Comparison of ENCODE assay signal across 1 cellular context in the genomic region with DNA sequence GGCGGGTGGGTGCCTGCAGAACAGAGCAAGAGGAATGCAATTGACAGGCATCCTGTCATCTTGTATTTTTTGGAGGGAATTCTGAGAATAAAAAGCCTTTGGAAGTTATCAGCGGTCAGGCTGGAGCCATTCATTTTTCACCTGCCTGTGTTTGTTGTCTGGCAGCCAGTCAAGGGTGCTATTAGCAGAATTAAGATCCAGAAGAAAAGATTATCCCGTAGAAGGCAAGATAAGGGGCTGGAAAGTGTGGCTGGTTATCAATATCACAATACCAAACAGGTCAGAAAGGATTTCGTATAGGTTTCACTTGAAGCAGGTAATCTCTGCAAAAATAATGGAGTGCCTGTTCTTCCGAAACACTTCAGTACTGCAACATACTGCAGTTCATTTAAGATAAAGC.
TF ChIP-seq lines count a peak whose summit lies in the region.

No MANE protein-coding gene starts in this region.

TF ChIP-seq in WTC11, 78 proteins besides CTCF, POLR2A, EP300 and RAD21 (continued from another document):
- TF ChIP-seq, protein P1, sequence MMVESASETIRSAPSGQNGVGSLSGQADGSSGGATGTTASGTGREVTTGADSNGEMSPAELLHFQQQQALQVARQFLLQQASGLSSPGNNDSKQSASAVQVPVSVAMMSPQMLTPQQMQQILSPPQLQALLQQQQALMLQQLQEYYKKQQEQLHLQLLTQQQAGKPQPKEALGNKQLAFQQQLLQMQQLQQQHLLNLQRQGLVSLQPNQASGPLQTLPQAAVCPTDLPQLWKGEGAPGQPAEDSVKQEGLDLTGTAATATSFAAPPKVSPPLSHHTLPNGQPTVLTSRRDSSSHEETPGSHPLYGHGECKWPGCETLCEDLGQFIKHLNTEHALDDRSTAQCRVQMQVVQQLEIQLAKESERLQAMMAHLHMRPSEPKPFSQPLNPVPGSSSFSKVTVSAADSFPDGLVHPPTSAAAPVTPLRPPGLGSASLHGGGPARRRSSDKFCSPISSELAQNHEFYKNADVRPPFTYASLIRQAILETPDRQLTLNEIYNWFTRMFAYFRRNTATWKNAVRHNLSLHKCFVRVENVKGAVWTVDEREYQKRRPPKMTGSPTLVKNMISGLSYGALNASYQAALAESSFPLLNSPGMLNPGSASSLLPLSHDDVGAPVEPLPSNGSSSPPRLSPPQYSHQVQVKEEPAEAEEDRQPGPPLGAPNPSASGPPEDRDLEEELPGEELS (CRISPR knock-in tag; IDR thresholded peaks at IDR 0.05) = no peak
- TF ChIP-seq, protein P2, sequence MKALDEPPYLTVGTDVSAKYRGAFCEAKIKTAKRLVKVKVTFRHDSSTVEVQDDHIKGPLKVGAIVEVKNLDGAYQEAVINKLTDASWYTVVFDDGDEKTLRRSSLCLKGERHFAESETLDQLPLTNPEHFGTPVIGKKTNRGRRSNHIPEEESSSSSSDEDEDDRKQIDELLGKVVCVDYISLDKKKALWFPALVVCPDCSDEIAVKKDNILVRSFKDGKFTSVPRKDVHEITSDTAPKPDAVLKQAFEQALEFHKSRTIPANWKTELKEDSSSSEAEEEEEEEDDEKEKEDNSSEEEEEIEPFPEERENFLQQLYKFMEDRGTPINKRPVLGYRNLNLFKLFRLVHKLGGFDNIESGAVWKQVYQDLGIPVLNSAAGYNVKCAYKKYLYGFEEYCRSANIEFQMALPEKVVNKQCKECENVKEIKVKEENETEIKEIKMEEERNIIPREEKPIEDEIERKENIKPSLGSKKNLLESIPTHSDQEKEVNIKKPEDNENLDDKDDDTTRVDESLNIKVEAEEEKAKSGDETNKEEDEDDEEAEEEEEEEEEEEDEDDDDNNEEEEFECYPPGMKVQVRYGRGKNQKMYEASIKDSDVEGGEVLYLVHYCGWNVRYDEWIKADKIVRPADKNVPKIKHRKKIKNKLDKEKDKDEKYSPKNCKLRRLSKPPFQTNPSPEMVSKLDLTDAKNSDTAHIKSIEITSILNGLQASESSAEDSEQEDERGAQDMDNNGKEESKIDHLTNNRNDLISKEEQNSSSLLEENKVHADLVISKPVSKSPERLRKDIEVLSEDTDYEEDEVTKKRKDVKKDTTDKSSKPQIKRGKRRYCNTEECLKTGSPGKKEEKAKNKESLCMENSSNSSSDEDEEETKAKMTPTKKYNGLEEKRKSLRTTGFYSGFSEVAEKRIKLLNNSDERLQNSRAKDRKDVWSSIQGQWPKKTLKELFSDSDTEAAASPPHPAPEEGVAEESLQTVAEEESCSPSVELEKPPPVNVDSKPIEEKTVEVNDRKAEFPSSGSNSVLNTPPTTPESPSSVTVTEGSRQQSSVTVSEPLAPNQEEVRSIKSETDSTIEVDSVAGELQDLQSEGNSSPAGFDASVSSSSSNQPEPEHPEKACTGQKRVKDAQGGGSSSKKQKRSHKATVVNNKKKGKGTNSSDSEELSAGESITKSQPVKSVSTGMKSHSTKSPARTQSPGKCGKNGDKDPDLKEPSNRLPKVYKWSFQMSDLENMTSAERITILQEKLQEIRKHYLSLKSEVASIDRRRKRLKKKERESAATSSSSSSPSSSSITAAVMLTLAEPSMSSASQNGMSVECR (CRISPR knock-in tag; IDR thresholded peaks at IDR 0.05; ENCODE audit: borderline replicate concordance) = no peak
- no peak for TF ChIP-seq ESRRA (CRISPR knock-in tag; IDR thresholded peaks at IDR 0.05; ENCODE audit: borderline replicate concordance)
